24 cellular contexts compared by ENCODE assay signal in the genomic region with DNA sequence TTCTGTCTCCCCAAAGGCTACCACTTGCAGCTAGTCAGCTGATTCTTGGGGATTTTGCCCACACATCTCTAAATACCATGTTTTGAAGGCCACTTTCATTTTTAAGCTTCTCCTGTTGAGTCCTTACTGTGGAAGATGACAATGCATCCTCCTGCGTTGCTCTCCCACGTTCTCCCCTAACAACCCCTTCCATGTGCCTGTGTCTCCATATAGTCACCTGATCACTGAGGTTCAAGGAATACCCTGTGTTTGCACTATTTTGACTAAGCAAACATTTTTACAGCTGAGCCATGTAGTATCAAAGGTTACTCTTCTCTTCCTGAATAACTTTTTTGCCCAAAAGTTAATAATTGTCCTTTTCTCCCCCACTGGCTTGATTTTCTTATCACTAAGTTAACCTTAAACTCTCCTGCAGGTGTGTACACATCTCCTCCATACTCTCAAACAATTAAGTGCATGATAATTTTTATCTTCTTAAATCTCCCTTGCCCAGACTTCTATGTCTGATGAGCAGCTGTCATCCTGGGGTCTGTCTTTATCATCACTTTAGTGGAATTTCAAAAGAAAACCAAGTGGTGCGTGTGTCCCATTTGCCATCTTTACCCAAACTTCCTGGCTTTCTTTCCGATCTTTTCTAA.
DNase-seq lines count a peak whose midpoint lies in the region; ATAC-seq, FAIRE-seq and TF ChIP-seq lines count a peak whose summit lies in the region.
"Had no signal": no experiment of that assay in that cellular context is flagged by ENCODE, and none has a peak within 500 bp of the region (broad histone marks: within the 10 kb centered on the region; RNA-seq: fewer than 3 reads in every experiment).

No MANE protein-coding gene starts in this region.

- no peaks in the 10 kb centered on the region for H3K36me3 Mint-ChIP-seq in endodermal cell (ENCODE audit: low read depth)
- H3K36me3 Mint-ChIP-seq in activated T-cell treated with anti-CD3 and anti-CD28 coated beads, Interleukin-2, amount 50 U/mL, for 24 hours (ENCODE audit: low read depth), result no peaks in the 10 kb centered on the region
- H3K36me3 Mint-ChIP-seq: naive B cell had no signal

- H3K27me3 ChIP-seq in endodermal cell (ENCODE audit: control insufficient read depth, insufficient read depth, low read length, poor library complexity, severe bottlenecking), result no peaks in the 10 kb centered on the region
- H3K27me3 ChIP-seq in right lobe of liver, result no peaks in the 10 kb centered on the region
- H3K27me3 ChIP-seq: BLaER1, dorsolateral prefrontal cortex, gastrocnemius medialis, left lung, tibial artery had no signal

- DNase-seq in HuH-7.5 (ENCODE audit: low spot score) (peak; percentile 47), endodermal cell (no peak), right lobe of liver (peak in 1 of 3 donors; percentile 50), GM12892 (ENCODE audit: insufficient read length) (no peak)
- DNase-seq in activated T-cell treated with anti-CD3 and anti-CD28 coated beads, Interleukin-2, amount 50 U/mL, for 24 hours, result no peak
- no peak for DNase-seq in activated CD8-positive, alpha-beta memory T cell treated with anti-CD3 and anti-CD28 coated beads for 24 hours
- DNase-seq: activated CD4-positive, alpha-beta T cell treated with anti-CD3 and anti-CD28 coated beads for 36 hours; activated CD8-positive, alpha-beta T cell treated with anti-CD3 and anti-CD28 coated beads for 36 hours; activated naive CD4-positive, alpha-beta T cell treated with anti-CD3 and anti-CD28 coated beads, Interleukin-2, amount 50 U/mL, for 16 hours; DND-41; dorsolateral prefrontal cortex; gastrocnemius medialis; left lung; naive B cell; NCI-H2107; nucleus accumbens; psoas muscle; SIG-M5; stimulated activated CD4-positive, alpha-beta T cell treated with anti-CD3 and anti-CD28 coated beads, Interleukin-4, amount 100 ng/mL, for 4 hours; tibial artery had no signal

- 89 to 91% methylated on average over 4 of the region's 4 CpGs for WGBS in endodermal cell (ENCODE audit: insufficient coverage in 1 of 2, insufficient read length in 1 of 2), 2 experiments
- WGBS in right lobe of liver (ENCODE audit: insufficient coverage, low coverage, low lambda C conversion rate, missing lambda C conversion rate), result 32% methylated on average over 4 of the region's 4 CpGs

- no peak overlapping the region for H3K4me3 Mint-ChIP-seq in endodermal cell
- no peak overlapping the region for H3K4me3 Mint-ChIP-seq in activated T-cell treated with anti-CD3 and anti-CD28 coated beads, Interleukin-2, amount 50 U/mL, for 24 hours
- H3K4me3 Mint-ChIP-seq: activated CD4-positive, alpha-beta T cell treated with anti-CD3 and anti-CD28 coated beads for 36 hours; activated CD8-positive, alpha-beta T cell treated with anti-CD3 and anti-CD28 coated beads for 36 hours; naive B cell had no signal

- H3K27ac ChIP-seq in endodermal cell (ENCODE audit: low read depth, low read length), result no peak overlapping the region
- peak overlapping the region; percentile 7 to 64 (median 42) for H3K27ac ChIP-seq in right lobe of liver
- H3K27ac ChIP-seq: BLaER1, dorsolateral prefrontal cortex, gastrocnemius medialis, left lung, psoas muscle, tibial artery had no signal

- H3K4me1 ChIP-seq in endodermal cell (ENCODE audit: control insufficient read depth, insufficient read depth, low read length), result peaks cover 18% of the 10 kb centered on the region
- H3K4me1 ChIP-seq in right lobe of liver, result peaks cover 0 to 53% (median 16%) of the 10 kb centered on the region in 4 donors
- H3K4me1 ChIP-seq: BLaER1, left lung had no signal

- peak; percentile 83 to 93 (median 88) for ATAC-seq in right lobe of liver
- ATAC-seq in GM21723 (IDR thresholded peaks at IDR 0.05; ENCODE audit: unreplicated experiment), result no peak
- ATAC-seq: activated CD4-positive, alpha-beta T cell treated with anti-CD3 and anti-CD28 coated beads for 36 hours; activated CD8-positive, alpha-beta T cell treated with anti-CD3 and anti-CD28 coated beads for 36 hours; gastrocnemius medialis; left lung; psoas muscle had no signal

- TF ChIP-seq POLR2A in right lobe of liver (IDR thresholded peaks at IDR 0.05) (no peak), GM12892 (IDR thresholded peaks at IDR 0.05; ENCODE audit: low read depth, low read length) (no peak)

- peaks cover 2% of the 10 kb centered on the region for H3K9me3 Mint-ChIP-seq in endodermal cell
- no peaks in the 10 kb centered on the region for H3K9me3 Mint-ChIP-seq in activated T-cell treated with anti-CD3 and anti-CD28 coated beads, Interleukin-2, amount 50 U/mL, for 24 hours
- H3K9me3 Mint-ChIP-seq: activated CD8-positive, alpha-beta T cell treated with anti-CD3 and anti-CD28 coated beads for 36 hours; activated T-helper 2 cell treated with anti-CD3 and anti-CD28 coated beads, Interferon-gamma antibody, Interleukin-2, Interleukin-4, amounts not matched to agents 10 μg/mL and 5 μg/mL and 100 μg/mL, durations not matched to agents 14 hours and 24 hours and 36 hours had no signal

- TF ChIP-seq CTCF in endodermal cell (conservative IDR thresholded peaks at IDR 0.05) (no peak), right lobe of liver (IDR thresholded peaks at IDR 0.05) (no peak)

- peak overlapping the region; percentile 31 for H3K4me3 ChIP-seq in endodermal cell (ENCODE audit: low read length)
- H3K4me3 ChIP-seq in right lobe of liver, result no peak overlapping the region
- H3K4me3 ChIP-seq: BLaER1, dorsolateral prefrontal cortex, gastrocnemius medialis, left lung, psoas muscle, tibial artery had no signal

- H3K4me1 Mint-ChIP-seq in endodermal cell, result peaks cover 25% of the 10 kb centered on the region
- no peaks in the 10 kb centered on the region for H3K4me1 Mint-ChIP-seq in activated T-cell treated with anti-CD3 and anti-CD28 coated beads, Interleukin-2, amount 50 U/mL, for 24 hours (ENCODE audit: low read depth)
- H3K4me1 Mint-ChIP-seq: activated CD4-positive, alpha-beta T cell treated with anti-CD3 and anti-CD28 coated beads for 36 hours had no signal

- H3K9me3 ChIP-seq in endodermal cell (ENCODE audit: control insufficient read depth, low read length) (no peaks in the 10 kb centered on the region), right lobe of liver (no peaks in the 10 kb centered on the region)
- H3K9me3 ChIP-seq: BLaER1, gastrocnemius medialis, left lung, psoas muscle, tibial artery had no signal

- no peaks in the 10 kb centered on the region for H3K36me3 ChIP-seq in endodermal cell (ENCODE audit: control insufficient read depth, insufficient read depth, low read length)
- H3K36me3 ChIP-seq in right lobe of liver, result no peaks in the 10 kb centered on the region
- H3K36me3 ChIP-seq: BLaER1, gastrocnemius medialis, left lung, tibial artery had no signal

- H3K27ac Mint-ChIP-seq in endodermal cell, result peak overlapping the region; percentile 85
- H3K27ac Mint-ChIP-seq in activated T-cell treated with anti-CD3 and anti-CD28 coated beads, Interleukin-2, amount 50 U/mL, for 24 hours, result no peak overlapping the region
- H3K27ac Mint-ChIP-seq: activated CD4-positive, alpha-beta T cell treated with anti-CD3 and anti-CD28 coated beads for 36 hours; activated CD8-positive, alpha-beta T cell treated with anti-CD3 and anti-CD28 coated beads for 36 hours; activated T-helper 2 cell treated with anti-CD3 and anti-CD28 coated beads, Interferon-gamma antibody, Interleukin-2, Interleukin-4, amounts not matched to agents 10 μg/mL and 5 μg/mL and 100 μg/mL, durations not matched to agents 14 hours and 24 hours and 36 hours; naive B cell had no signal

- no peak for FAIRE-seq in GM12892 (lab: Jason Lieb, UNC)
- FAIRE-seq: H54 had no signal

- no peak overlapping the region for H3K9ac ChIP-seq in endodermal cell (ENCODE audit: extremely low read depth, low read length, poor library complexity, severe bottlenecking)
- H3K9ac ChIP-seq: BLaER1 had no signal

- intact Hi-C loops in right lobe of liver (cut with DNase I), result no loop called here

- no peaks in the 10 kb centered on the region for H3K27me3 Mint-ChIP-seq in endodermal cell (ENCODE audit: insufficient read depth)
- H3K27me3 Mint-ChIP-seq in activated T-cell treated with anti-CD3 and anti-CD28 coated beads, Interleukin-2, amount 50 U/mL, for 24 hours, result no peaks in the 10 kb centered on the region
